Comparison of ENCODE assay signal across 21 cellular contexts in the genomic region with DNA sequence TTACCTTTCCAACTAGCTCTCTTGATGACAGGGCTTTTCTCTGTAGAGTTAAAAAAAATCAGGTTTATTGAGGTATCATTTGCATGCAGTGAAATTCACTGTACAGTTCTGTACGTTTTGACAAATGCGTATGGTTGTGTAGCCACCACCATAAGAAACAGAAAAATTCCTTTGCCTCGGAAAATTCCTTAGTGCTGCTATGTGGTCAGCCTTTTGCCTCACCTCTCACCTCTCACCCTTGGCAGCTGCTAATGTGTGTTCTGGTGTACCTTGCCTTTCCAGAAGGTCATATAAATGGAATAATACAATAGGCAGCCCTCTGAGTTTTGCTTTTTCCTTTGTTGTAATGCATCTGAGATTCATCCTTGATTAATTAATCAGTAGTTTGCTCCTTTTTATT. TPM values are rescaled to one million over a fixed set of nuclear protein-coding genes. Genes with fewer than 3 reads are reported as not detected.
"Had no signal": no experiment of that assay in that cellular context is flagged by ENCODE, and none has a peak within 500 bp of the region (broad histone marks: within the 10 kb centered on the region; RNA-seq: fewer than 3 reads in every experiment).

No MANE protein-coding gene starts in this region.

- H3K9ac ChIP-seq: KMS-11 had no signal

- H3K4me3 Mint-ChIP-seq: IgD-negative memory B cell had no signal

- H3K4me1 Mint-ChIP-seq: IgD-negative memory B cell had no signal

- H3K27me3 ChIP-seq: SJCRH30 had no signal

- H3K27ac ChIP-seq: HL-60, KMS-11, SJCRH30 had no signal

- DNase-seq: Kasumi-1, MV-4-11, NCI-H1048, NCI-H1105, NCI-H1417, NCI-H1436 treated with DMSO at 0.1 percent for 48 hours, NCI-H1694, NCI-H187 treated with DMSO at 0.1 percent for 48 hours, NCI-H2029 treated with DMSO at 0.1 percent for 48 hours, NCI-H2171 treated with DMSO at 0.1 percent for 48 hours, NCI-H345, NCI-H446 treated with DMSO at 0.1 percent for 48 hours, NCI-H510A treated with DMSO at 0.1 percent for 48 hours, NCI-H748 treated with DMSO at 0.1 percent for 48 hours, SHP77 treated with DMSO at 0.1 percent for 48 hours, SJCRH30, T-helper 1 cell had no signal

- H3K9me3 ChIP-seq: SJCRH30 had no signal

- H3K36me3 Mint-ChIP-seq: IgD-negative memory B cell had no signal

- H3K27me3 Mint-ChIP-seq: IgD-negative memory B cell had no signal

- H3K4me1 ChIP-seq: SJCRH30 had no signal

- H3K4me3 ChIP-seq: K562, SJCRH30 had no signal

- H3K27ac Mint-ChIP-seq: IgD-negative memory B cell had no signal

- H3K36me3 ChIP-seq: SJCRH30 had no signal

RNA-seq across cellular contexts. Expression of gene PCSK5, which starts 28.4 kb away (rescaled TPM):
- total RNA-seq: K562 had no signal
- polyA plus RNA-seq: K562 had no signal
